In the genomic region with DNA sequence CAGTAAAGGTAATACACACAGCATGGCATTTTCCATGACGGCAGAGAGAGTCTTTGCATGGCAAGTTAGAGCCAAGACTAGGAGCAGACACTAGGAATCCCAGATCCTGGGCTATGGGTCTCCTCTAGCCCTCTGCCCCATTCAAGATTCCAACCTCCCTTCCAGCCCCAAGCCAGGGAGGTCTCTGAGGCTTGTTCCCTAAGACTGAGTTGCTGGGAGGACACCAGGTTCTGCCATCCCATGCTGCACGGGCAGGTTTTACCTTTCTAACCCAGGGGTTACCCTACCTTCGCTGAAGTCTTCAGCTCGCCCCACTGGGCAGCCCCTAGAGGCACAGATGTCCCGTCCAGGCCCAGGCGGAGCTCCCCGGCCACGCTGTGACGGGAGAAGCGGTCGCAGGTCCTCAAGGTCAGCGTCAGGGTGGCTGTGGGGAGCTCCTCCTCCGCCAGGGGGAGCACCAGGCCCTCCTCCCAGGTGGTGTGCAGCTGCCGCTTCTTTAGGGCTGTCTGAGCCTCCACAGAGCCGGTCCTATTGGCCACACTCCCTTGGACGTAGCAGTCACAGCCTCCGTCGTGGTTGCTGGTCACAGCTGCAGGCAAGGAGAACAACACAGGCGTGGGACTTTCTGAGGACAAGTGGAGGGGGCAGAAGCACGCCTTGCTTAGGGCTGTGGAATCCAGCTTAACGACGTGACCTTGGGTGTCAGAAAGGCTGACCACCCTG, we compare ENCODE assay signal across 8 cellular contexts. TPM values are rescaled to one million over a fixed set of nuclear protein-coding genes. Genes with fewer than 3 reads are reported as not detected.
DNase-seq lines count a peak whose midpoint lies in the region; ATAC-seq lines count a peak whose summit lies in the region.

No MANE protein-coding gene starts in this region.

- DNase-seq in activated CD8-positive, alpha-beta memory T cell treated with anti-CD3 and anti-CD28 coated beads for 24 hours, result peak; percentile 64
- DNase-seq in activated CD8-positive, alpha-beta memory T cell treated with anti-CD3 and anti-CD28 coated beads, Interleukin-2, amount 50 U/mL, for 4 hours, result no peak
- DNase-seq in M059J (ENCODE audit: low read depth) (peak; percentile 47), hepatic stellate cell (ENCODE audit: low spot score) (peak; percentile 33)
- DNase-seq in activated T-cell treated with anti-CD3 and anti-CD28 coated beads, Interleukin-2, amount 50 U/mL, for 48 hours, result peak; percentile 52 to 63
- DNase-seq in stimulated activated CD4-positive, alpha-beta T cell treated with anti-CD3 and anti-CD28 coated beads, TNF-alpha, amount 100 ng/mL, for 48 hours (ENCODE audit: low read depth in 3 of 3), result peak in 2 of 3 donors; percentile 1 to 14

- ATAC-seq in GM18520 (IDR thresholded peaks at IDR 0.05; ENCODE audit: unreplicated experiment), result no peak
- ATAC-seq in GM21390 (IDR thresholded peaks at IDR 0.05; ENCODE audit: unreplicated experiment), result no peak

RNA-seq across cellular contexts. Expression of a gene that starts 33.8 kb away (rescaled TPM):
- 6.2 and 7.2 TPM in 2 replicates for total RNA-seq in M059J (2014; rRNA removed; shearing (Covaris generic))
